Comparison of ENCODE assay signal across 2 cellular contexts in genomic region chr15:89119489-89120478, GRCh38.
TF ChIP-seq lines count a peak whose summit lies in the region.

No MANE protein-coding gene starts in this region.

TF ChIP-seq in SK-N-SH, 30 proteins besides CTCF, POLR2A, EP300 and RAD21 (continued from another document):
- TF ChIP-seq NRF1 (IDR thresholded peaks at IDR 0.05; ENCODE audit: low read depth, low read length) (no peak), RFX5 (IDR thresholded peaks at IDR 0.05; ENCODE audit: low read length) (no peak), TAF1 (IDR thresholded peaks at IDR 0.05; ENCODE audit: borderline replicate concordance, low read depth, low read length) (no peak), GATA2 (CRISPR knock-in tag; IDR thresholded peaks at IDR 0.05) (no peak), YY1 (IDR thresholded peaks at IDR 0.05; ENCODE audit: low read depth) (no peak), JUND (IDR thresholded peaks at IDR 0.05) (no peak), GABPA (IDR thresholded peaks at IDR 0.05; ENCODE audit: low read depth) (no peak), FOXJ3 (CRISPR knock-in tag; IDR thresholded peaks at IDR 0.05) (no peak), RXRA (IDR thresholded peaks at IDR 0.05; ENCODE audit: borderline replicate concordance, low read depth) (no peak), ELF1 (IDR thresholded peaks at IDR 0.05) (no peak)
- TF ChIP-seq, protein P1, sequence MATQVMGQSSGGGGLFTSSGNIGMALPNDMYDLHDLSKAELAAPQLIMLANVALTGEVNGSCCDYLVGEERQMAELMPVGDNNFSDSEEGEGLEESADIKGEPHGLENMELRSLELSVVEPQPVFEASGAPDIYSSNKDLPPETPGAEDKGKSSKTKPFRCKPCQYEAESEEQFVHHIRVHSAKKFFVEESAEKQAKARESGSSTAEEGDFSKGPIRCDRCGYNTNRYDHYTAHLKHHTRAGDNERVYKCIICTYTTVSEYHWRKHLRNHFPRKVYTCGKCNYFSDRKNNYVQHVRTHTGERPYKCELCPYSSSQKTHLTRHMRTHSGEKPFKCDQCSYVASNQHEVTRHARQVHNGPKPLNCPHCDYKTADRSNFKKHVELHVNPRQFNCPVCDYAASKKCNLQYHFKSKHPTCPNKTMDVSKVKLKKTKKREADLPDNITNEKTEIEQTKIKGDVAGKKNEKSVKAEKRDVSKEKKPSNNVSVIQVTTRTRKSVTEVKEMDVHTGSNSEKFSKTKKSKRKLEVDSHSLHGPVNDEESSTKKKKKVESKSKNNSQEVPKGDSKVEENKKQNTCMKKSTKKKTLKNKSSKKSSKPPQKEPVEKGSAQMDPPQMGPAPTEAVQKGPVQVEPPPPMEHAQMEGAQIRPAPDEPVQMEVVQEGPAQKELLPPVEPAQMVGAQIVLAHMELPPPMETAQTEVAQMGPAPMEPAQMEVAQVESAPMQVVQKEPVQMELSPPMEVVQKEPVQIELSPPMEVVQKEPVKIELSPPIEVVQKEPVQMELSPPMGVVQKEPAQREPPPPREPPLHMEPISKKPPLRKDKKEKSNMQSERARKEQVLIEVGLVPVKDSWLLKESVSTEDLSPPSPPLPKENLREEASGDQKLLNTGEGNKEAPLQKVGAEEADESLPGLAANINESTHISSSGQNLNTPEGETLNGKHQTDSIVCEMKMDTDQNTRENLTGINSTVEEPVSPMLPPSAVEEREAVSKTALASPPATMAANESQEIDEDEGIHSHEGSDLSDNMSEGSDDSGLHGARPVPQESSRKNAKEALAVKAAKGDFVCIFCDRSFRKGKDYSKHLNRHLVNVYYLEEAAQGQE (IDR thresholded peaks at IDR 0.05; ENCODE audit: low read depth, low read length): no peak
- TF ChIP-seq, protein P2, sequence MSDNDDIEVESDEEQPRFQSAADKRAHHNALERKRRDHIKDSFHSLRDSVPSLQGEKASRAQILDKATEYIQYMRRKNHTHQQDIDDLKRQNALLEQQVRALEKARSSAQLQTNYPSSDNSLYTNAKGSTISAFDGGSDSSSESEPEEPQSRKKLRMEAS (IDR thresholded peaks at IDR 0.05; ENCODE audit: low read depth): no peak

TF ChIP-seq in SK-N-SH treated with all-trans-retinoic acid at 6 μM for 48 hours, 23 proteins besides CTCF, POLR2A, EP300 and RAD21 (continued from another document):
- TF ChIP-seq ZNF8 (CRISPR knock-in tag; IDR thresholded peaks at IDR 0.05) (no peak), OSR1 (CRISPR knock-in tag; IDR thresholded peaks at IDR 0.05) (no peak)
